In the genomic region with DNA sequence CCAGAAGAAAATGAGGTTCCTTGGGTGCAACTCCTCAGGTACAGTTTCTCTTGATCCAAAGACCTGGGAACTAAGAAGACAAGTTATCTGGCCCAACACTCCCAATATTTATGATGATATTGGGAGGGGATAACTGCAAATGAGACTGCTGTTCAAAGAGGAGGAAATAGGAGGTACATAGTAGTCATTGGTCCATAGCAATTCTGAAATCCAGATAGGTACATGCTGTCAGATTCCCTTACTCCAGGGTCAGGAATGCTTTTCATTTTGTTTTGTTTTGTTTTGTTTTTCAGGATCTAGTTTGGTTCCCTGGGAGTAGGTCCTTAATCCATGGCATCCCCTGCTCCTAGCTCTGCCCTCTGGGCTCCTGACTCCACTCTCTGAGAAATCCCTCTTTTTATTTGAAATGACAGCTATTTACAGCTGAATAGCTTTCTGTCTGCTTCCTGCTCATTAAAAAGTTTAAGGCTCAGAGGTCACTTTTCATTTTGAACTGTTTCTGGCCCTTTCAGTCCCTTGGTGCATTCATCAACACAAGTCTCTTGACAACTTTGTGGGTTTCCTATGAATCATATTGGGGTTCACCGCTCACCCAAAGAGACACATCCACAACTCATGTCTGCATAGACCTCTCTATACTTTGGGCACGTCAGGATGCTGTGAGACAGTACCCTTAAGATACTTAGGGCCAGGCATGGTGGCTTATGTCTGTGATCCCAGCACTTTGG, we compare ENCODE assay signal across 9 cellular contexts.
"Had no signal": no experiment of that assay in that cellular context is flagged by ENCODE, and none has a peak within 500 bp of the region (broad histone marks: within the 10 kb centered on the region; RNA-seq: fewer than 3 reads in every experiment).

No MANE protein-coding gene starts in this region.

- H3K4me2 ChIP-seq: GM23338 had no signal

- H3K27ac Mint-ChIP-seq: GM23338, H9, HFFc6 had no signal

- H3K4me3 Mint-ChIP-seq: GM23338, H9, HFFc6 had no signal

- H3K4me3 ChIP-seq: GM23338 had no signal

- FAIRE-seq: H1, H54, HTR-8/SVneo had no signal

- H2AFZ ChIP-seq: GM23338 had no signal

- DNase-seq: H9, HCEC 1CT, HFFc6, IMR-90, KBM-7 had no signal

- H3K4me1 Mint-ChIP-seq: GM23338 had no signal

- ATAC-seq: GM23338 had no signal
